In genomic region chr14:54564799-54565235, GRCh38 we compare ENCODE assay signal across 8 cellular contexts. TPM values are rescaled to one million over a fixed set of nuclear protein-coding genes. Genes with fewer than 3 reads are reported as not detected.
DNase-seq lines count a peak whose midpoint lies in the region; ATAC-seq and TF ChIP-seq lines count a peak whose summit lies in the region.

No MANE protein-coding gene starts in this region.

- peak overlapping the region; percentile 62 for H3K4me2 ChIP-seq in neural cell (ENCODE audit: low read length)

- no peaks in the 10 kb centered on the region for H3K9me3 ChIP-seq in neural cell (ENCODE audit: low read length)

- peaks cover 6% of the 10 kb centered on the region for H3F3A ChIP-seq in neural cell (ENCODE audit: insufficient read depth, low read length, poor library complexity, severe bottlenecking)

- no peaks in the 10 kb centered on the region for H3K9me2 ChIP-seq in neural cell (ENCODE audit: insufficient read depth, low read length)

- no peak for TF ChIP-seq CTCF in VCaP (conservative IDR thresholded peaks at IDR 0.05)
- TF ChIP-seq CTCF in fibroblast of mammary gland (conservative IDR thresholded peaks at IDR 0.05; ENCODE audit: control insufficient read depth, insufficient read depth, low read depth, low read length) = no peak
- TF ChIP-seq CTCF in neural cell (IDR thresholded peaks at IDR 0.05; ENCODE audit: poor library complexity, severe bottlenecking) = no peak

- no peaks in the 10 kb centered on the region for H3K79me2 ChIP-seq in neural cell (replicated peaks; ENCODE audit: insufficient read depth, low read length)

- H3K27ac ChIP-seq in VCaP (peak overlapping the region; percentile 92), neural cell (ENCODE audit: low read length) (no peak overlapping the region)

- H3K36me3 ChIP-seq in neural cell (ENCODE audit: insufficient read depth, low read length) = no peaks in the 10 kb centered on the region

- DNase-seq in ELR (ENCODE audit: low read depth) (peak; percentile 80), fibroblast of mammary gland (ENCODE audit: low read depth) (peak; percentile 80)
- no peak for DNase-seq in activated CD4-positive, alpha-beta T cell treated with anti-CD3 and anti-CD28 coated beads for 4 hours

- no peak for TF ChIP-seq EP300 in neural cell (conservative IDR thresholded peaks at IDR 0.05; ENCODE audit: poor library complexity, severe bottlenecking)

- peak overlapping the region; percentile 66 for H3K4me3 ChIP-seq in fibroblast of mammary gland (ENCODE audit: control insufficient read depth, low read depth, low read length)
- H3K4me3 ChIP-seq in neural cell (ENCODE audit: low read length) = peak overlapping the region; percentile 90

- H2AFZ ChIP-seq in neural cell (ENCODE audit: low read depth, low read length) = no peak overlapping the region

- ATAC-seq in HG03354 (IDR thresholded peaks at IDR 0.05; ENCODE audit: poor library complexity, severe bottlenecking, unreplicated experiment) = peak; percentile 2
- no peak for ATAC-seq in HG02642 (IDR thresholded peaks at IDR 0.05; ENCODE audit: poor library complexity, unreplicated experiment)
- ATAC-seq in GM19328 (IDR thresholded peaks at IDR 0.05; ENCODE audit: unreplicated experiment) = no peak

- peak overlapping the region; percentile 64 for H3K9ac ChIP-seq in neural cell (ENCODE audit: low read length)

- peaks cover 28% of the 10 kb centered on the region for H3K27me3 ChIP-seq in neural cell (ENCODE audit: insufficient read depth, low read depth, low read length)

- no peak for TF ChIP-seq RAD21 in neural cell (conservative IDR thresholded peaks at IDR 0.05)

- H4K20me1 ChIP-seq in neural cell (ENCODE audit: insufficient read depth) = no peaks in the 10 kb centered on the region

TF ChIP-seq in neural cell, 6 proteins besides CTCF, POLR2A, EP300 and RAD21:
- no peak for TF ChIP-seq TAF1 (IDR thresholded peaks at IDR 0.05; ENCODE audit: low read depth)
- TF ChIP-seq REST (IDR thresholded peaks at IDR 0.05; ENCODE audit: borderline replicate concordance) = no peak
- TF ChIP-seq SMC3 (conservative IDR thresholded peaks at IDR 0.05; ENCODE audit: poor library complexity) = no peak
- TF ChIP-seq POLR2AphosphoS5 (IDR thresholded peaks at IDR 0.05) = no peak
- no peak for TF ChIP-seq MXI1 (conservative IDR thresholded peaks at IDR 0.05; ENCODE audit: poor library complexity, severe bottlenecking)
- TF ChIP-seq EZH2 (IDR thresholded peaks at IDR 0.05; ENCODE audit: borderline replicate concordance, insufficient read depth, low read length, poor library complexity, severe bottlenecking) = no peak

RNA-seq across cellular contexts. Expression of gene SAMD4A, which starts 2.1 kb away (rescaled TPM):
- 0.66 and 1.0 TPM in 2 replicates for polyA plus RNA-seq in neural cell
- 3.7 TPM in 2 replicates for polyA minus RNA-seq in neural cell

RNA-seq across cellular contexts. Expression of gene CGRRF1, which starts 55.1 kb away (rescaled TPM):
- polyA plus RNA-seq in neural cell = 30.0 and 31.0 TPM in 2 replicates
- polyA minus RNA-seq in neural cell = 13.4 and 19.0 TPM in 2 replicates

Comparison
In these comparisons a context has a peak if more than half of its experiments do, and no peak if none do; other contexts are left out.
1. DNase-seq: peak in ELR (single experiment) and fibroblast of mammary gland (single experiment); none in activated CD4-positive, alpha-beta T cell treated with anti-CD3 and anti-CD28 coated beads for 4 hours (0 of 2).